Comparison of ENCODE assay signal across 24 cellular contexts in genomic region chr1:62389531-62389930, GRCh38.
"Had no signal": no experiment of that assay in that cellular context is flagged by ENCODE, and none has a peak within 500 bp of the region (broad histone marks: within the 10 kb centered on the region; RNA-seq: fewer than 3 reads in every experiment).

No MANE protein-coding gene starts in this region.

- H3K4me2 ChIP-seq: KMS-11 had no signal

- H3K27me3 ChIP-seq: brain microvascular endothelial cell had no signal

- DNase-seq: activated B cell treated with CpG ODN at 0.5 μM for 24 hours; activated CD4-positive, alpha-beta memory T cell treated with anti-CD3 and anti-CD28 coated beads for 36 hours; activated CD4-positive, alpha-beta T cell treated with anti-CD3 and anti-CD28 coated beads for 1 hour; activated CD4-positive, alpha-beta T cell treated with anti-CD3 and anti-CD28 coated beads, Interleukin-2, amount 10 ng/mL, durations not matched to agents 24 days and 14 days; activated gamma-delta T cell; activated naive CD4-positive, alpha-beta T cell treated with anti-CD3 and anti-CD28 coated beads for 36 hours; activated T-cell treated with anti-CD3 and anti-CD28 coated beads for 4 hours; activated T-cell treated with anti-CD3 and anti-CD28 coated beads, Interleukin-2, amount 50 U/mL, for 48 hours; brain microvascular endothelial cell; caudate nucleus; MM.1S; NCI-H1105 treated with DMSO at 0.1 percent for 48 hours; NCI-H1436 treated with DMSO at 0.1 percent for 48 hours; NCI-H187 treated with DMSO at 0.1 percent for 48 hours; NCI-H2081 treated with DMSO at 0.1 percent for 48 hours; NCI-H446; NCI-H524; NCI-H748 treated with DMSO at 0.1 percent for 48 hours; OCI-M1; SHP77; T-helper 17 cell; T-helper 9 cell had no signal

- H3K36me3 ChIP-seq: brain microvascular endothelial cell had no signal

- H3K9ac ChIP-seq: KMS-11 had no signal

- ATAC-seq: activated T-helper 17 cell treated with anti-CD3 and anti-CD28 coated beads, Interleukin-2, amount 50 U/mL, for 72 hours; T-helper 17 cell had no signal

- H3K27ac ChIP-seq: brain microvascular endothelial cell, KMS-11 had no signal
